1 cellular context compared by ENCODE assay signal in the genomic region with DNA sequence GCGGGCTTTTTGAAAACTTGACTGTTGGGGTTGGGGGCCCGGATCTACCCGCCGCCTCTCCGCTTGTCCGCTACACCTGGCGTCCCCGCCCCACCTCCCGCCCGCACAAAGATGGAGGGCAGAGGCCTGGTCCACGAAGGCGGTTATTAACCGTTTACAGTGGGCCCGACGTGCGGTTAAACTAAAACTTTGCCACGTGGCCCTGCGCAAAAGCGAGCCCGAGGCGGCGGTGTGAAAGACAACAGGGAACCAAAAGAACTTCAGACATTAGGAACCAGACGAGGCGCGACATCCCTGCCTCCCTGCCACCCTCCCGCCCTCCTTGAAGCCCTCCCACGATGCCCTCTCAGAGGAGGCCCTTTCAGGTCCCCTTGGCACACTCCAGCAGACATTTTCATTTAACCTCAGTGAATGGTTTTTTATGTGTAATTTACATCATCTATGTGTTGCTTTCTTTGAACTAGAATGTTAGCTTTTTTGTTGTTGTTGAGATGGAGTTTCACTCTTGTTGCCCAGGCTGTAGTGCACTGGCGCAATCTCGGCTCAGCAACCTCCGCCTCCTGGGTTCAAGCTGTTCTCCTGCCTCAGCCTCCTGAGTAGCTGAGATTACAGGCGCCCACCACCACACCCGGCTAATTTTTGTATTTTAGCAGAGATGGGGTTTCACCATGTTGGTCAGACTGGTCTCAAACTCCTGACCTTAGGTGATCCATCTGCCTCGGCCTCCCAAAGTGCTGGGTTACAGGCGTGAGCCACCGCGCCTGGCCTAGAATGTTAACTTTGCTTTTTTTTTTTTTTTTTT.
TF ChIP-seq lines count a peak whose summit lies in the region.

No MANE protein-coding gene starts in this region.

TF ChIP-seq in H1, 55 proteins besides CTCF, POLR2A, EP300 and RAD21:
- TF ChIP-seq HDAC2 (IDR thresholded peaks at IDR 0.05; ENCODE audit: borderline replicate concordance in 1 of 2, low read depth in 2 of 2, low read length in 2 of 2): no peak
- TF ChIP-seq KDM4A (IDR thresholded peaks at IDR 0.05; ENCODE audit: low read depth, low read length, severe bottlenecking): peak; percentile 7
- no peak for TF ChIP-seq HDAC6 (IDR thresholded peaks at IDR 0.05; ENCODE audit: low read depth, low read length)
- TF ChIP-seq, protein P1, sequence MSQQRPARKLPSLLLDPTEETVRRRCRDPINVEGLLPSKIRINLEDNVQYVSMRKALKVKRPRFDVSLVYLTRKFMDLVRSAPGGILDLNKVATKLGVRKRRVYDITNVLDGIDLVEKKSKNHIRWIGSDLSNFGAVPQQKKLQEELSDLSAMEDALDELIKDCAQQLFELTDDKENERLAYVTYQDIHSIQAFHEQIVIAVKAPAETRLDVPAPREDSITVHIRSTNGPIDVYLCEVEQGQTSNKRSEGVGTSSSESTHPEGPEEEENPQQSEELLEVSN (IDR thresholded peaks at IDR 0.05): peak; percentile 86
- peak; percentile 85 for TF ChIP-seq YY1 (IDR thresholded peaks at IDR 0.05; ENCODE audit: low read depth, low read length)
- TF ChIP-seq BRCA1 (IDR thresholded peaks at IDR 0.05; ENCODE audit: low read depth, low read length): no peak
- TF ChIP-seq, protein P2, sequence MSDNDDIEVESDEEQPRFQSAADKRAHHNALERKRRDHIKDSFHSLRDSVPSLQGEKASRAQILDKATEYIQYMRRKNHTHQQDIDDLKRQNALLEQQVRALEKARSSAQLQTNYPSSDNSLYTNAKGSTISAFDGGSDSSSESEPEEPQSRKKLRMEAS (IDR thresholded peaks at IDR 0.05): peak; percentile 90
